ENCODE assay signal across 25 cellular contexts in the genomic region with DNA sequence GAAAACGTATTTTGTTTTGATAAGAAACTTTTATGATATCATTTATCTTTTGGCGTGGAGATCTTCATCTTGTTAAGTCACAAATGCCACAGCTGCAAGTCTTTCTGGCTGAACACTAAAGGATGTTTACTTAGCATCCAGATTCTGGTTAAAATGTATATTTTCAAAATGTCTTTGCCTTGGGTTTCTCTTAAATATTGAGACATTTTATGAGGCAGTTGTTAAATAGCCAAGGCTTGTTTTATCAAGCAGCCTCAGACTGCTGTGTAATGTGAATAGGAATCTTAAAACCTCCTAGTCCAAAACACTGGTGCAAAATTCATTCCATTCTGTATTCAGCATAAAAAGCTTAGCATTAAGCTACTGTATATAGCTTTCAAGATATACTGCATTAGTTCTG.
"Had no signal": no experiment of that assay in that cellular context is flagged by ENCODE, and none has a peak within 500 bp of the region (broad histone marks: within the 10 kb centered on the region; RNA-seq: fewer than 3 reads in every experiment).

No MANE protein-coding gene starts in this region.

- H3K36me3 Mint-ChIP-seq: activated CD4-positive, alpha-beta memory T cell treated with anti-CD3 and anti-CD28 coated beads for 36 hours; activated CD8-positive, alpha-beta memory T cell treated with anti-CD3 and anti-CD28 coated beads, Interleukin-2, amount 10 ng/mL, durations not matched to agents 7 days and 5 days; activated naive CD4-positive, alpha-beta T cell treated with anti-CD3 and anti-CD28 coated beads, Interleukin-2, amount 50 U/mL, for 24 hours had no signal

- H3K4me3 ChIP-seq: neural progenitor cell, ovary, prostate gland, spleen, vagina had no signal

- H3K36me3 ChIP-seq: brain microvascular endothelial cell, lower lobe of right lung, neural progenitor cell, ovary, prostate gland, thoracic aorta, vagina had no signal

- H3K27ac ChIP-seq: brain microvascular endothelial cell, lower lobe of right lung, neural progenitor cell, prostate gland, spleen, thoracic aorta had no signal

- H3K27ac Mint-ChIP-seq: activated CD4-positive, alpha-beta memory T cell treated with anti-CD3 and anti-CD28 coated beads for 36 hours; activated CD8-positive, alpha-beta memory T cell treated with anti-CD3 and anti-CD28 coated beads, Interleukin-2, amount 10 ng/mL, durations not matched to agents 7 days and 5 days; activated naive CD4-positive, alpha-beta T cell treated with anti-CD3 and anti-CD28 coated beads, Interleukin-2, amount 50 U/mL, for 24 hours; T-helper 17 cell; type B pancreatic cell had no signal

- ATAC-seq: activated CD8-positive, alpha-beta memory T cell treated with anti-CD3 and anti-CD28 coated beads, Interleukin-2, amount 10 ng/mL, durations not matched to agents 7 days and 5 days; left lobe of liver; T-helper 17 cell had no signal

- H3K4me3 Mint-ChIP-seq: activated CD4-positive, alpha-beta memory T cell treated with anti-CD3 and anti-CD28 coated beads for 36 hours; activated CD8-positive, alpha-beta memory T cell treated with anti-CD3 and anti-CD28 coated beads, Interleukin-2, amount 10 ng/mL, durations not matched to agents 7 days and 5 days; activated naive CD4-positive, alpha-beta T cell treated with anti-CD3 and anti-CD28 coated beads, Interleukin-2, amount 50 U/mL, for 24 hours; naive B cell; T-helper 17 cell; type B pancreatic cell had no signal

- H3K27me3 ChIP-seq: brain microvascular endothelial cell, neural progenitor cell, ovary, spleen, vagina had no signal

- H3K9ac ChIP-seq: neural progenitor cell had no signal

- H3K27me3 Mint-ChIP-seq: activated CD8-positive, alpha-beta memory T cell treated with anti-CD3 and anti-CD28 coated beads, Interleukin-2, amount 10 ng/mL, durations not matched to agents 7 days and 5 days; activated naive CD4-positive, alpha-beta T cell treated with anti-CD3 and anti-CD28 coated beads, Interleukin-2, amount 50 U/mL, for 24 hours; naive B cell; T-helper 17 cell; type B pancreatic cell had no signal

- H3K4me1 Mint-ChIP-seq: activated CD8-positive, alpha-beta memory T cell treated with anti-CD3 and anti-CD28 coated beads, Interleukin-2, amount 10 ng/mL, durations not matched to agents 7 days and 5 days; activated naive CD4-positive, alpha-beta T cell treated with anti-CD3 and anti-CD28 coated beads, Interleukin-2, amount 50 U/mL, for 24 hours had no signal

- DNase-seq: activated CD4-positive, alpha-beta memory T cell treated with anti-CD3 and anti-CD28 coated beads for 36 hours; activated CD4-positive, alpha-beta T cell treated with anti-CD3 and anti-CD28 coated beads for 48 hours; activated CD4-positive, CD25-positive, alpha-beta regulatory T cell; activated CD8-positive, alpha-beta memory T cell treated with anti-CD3 and anti-CD28 coated beads, Interleukin-2, amount 10 ng/mL, durations not matched to agents 7 days and 5 days; activated gamma-delta T cell; activated T-cell treated with anti-CD3 and anti-CD28 coated beads for 4 hours; aorta; brain microvascular endothelial cell; caudate nucleus; effector memory CD4-positive, alpha-beta T cell; kidney; lower lobe of right lung; naive B cell; ovary; spleen; stimulated activated CD4-positive, alpha-beta T cell treated with anti-CD3 and anti-CD28 coated beads, Interleukin-4, amount 100 ng/mL, for 1 hour; stimulated activated naive CD4-positive, alpha-beta T cell; T-helper 17 cell had no signal

- H3K9me3 ChIP-seq: lower lobe of right lung, ovary, prostate gland, spleen, thoracic aorta, vagina had no signal

- H2AFZ ChIP-seq: neural progenitor cell had no signal

- H3K4me1 ChIP-seq: lower lobe of right lung, prostate gland, spleen had no signal

- H3K9me3 Mint-ChIP-seq: activated CD4-positive, alpha-beta memory T cell treated with anti-CD3 and anti-CD28 coated beads for 36 hours; activated naive CD4-positive, alpha-beta T cell treated with anti-CD3 and anti-CD28 coated beads, Interleukin-2, amount 50 U/mL, for 24 hours; type B pancreatic cell had no signal
